8 cellular contexts compared by ENCODE assay signal in genomic region chr14:103527408-103528157, GRCh38. TPM values are rescaled to one million over a fixed set of nuclear protein-coding genes. Genes with fewer than 3 reads are reported as not detected.
A peak's percentile ranks its signal among the peaks of the same experiment; 100 is the strongest.
DNase-seq lines count a peak whose midpoint lies in the region; ATAC-seq and TF ChIP-seq lines count a peak whose summit lies in the region.

No MANE protein-coding gene starts in this region.

- H3K27me3 ChIP-seq in adrenal gland = no peaks in the 10 kb centered on the region
- H3K27me3 ChIP-seq in muscle layer of colon (ENCODE audit: control insufficient read depth in 1 of 2, insufficient read depth in 2 of 2, low read length in 2 of 2) = no peaks in the 10 kb centered on the region
- H3K27me3 ChIP-seq in HAP-1 (ENCODE audit: low read depth) = no peaks in the 10 kb centered on the region

- peak overlapping the region in 2 of 4 donors; percentile 90 to 93 for H3K4me3 ChIP-seq in adrenal gland
- H3K4me3 ChIP-seq in muscle layer of colon (ENCODE audit: low read depth in 1 of 2, low read length in 2 of 2) = no peak overlapping the region
- no peak overlapping the region for H3K4me3 ChIP-seq in HAP-1

- peak overlapping the region; percentile 59 to 89 (median 85) for H3K27ac Mint-ChIP-seq in CD14-positive monocyte

- H3K4me1 Mint-ChIP-seq in CD14-positive monocyte = peaks cover 51% of the 10 kb centered on the region

- in situ Hi-C loops in HAP-1 (cut with MboI; ENCODE audit: low sequenced_read_pairs) = no loop called here

- TF ChIP-seq CTCF in CD14-positive monocyte (IDR thresholded peaks at IDR 0.05) = no peak
- no peak for TF ChIP-seq CTCF in adrenal gland (IDR thresholded peaks at IDR 0.05)

- H3K9me3 Mint-ChIP-seq in CD14-positive monocyte = peaks cover 0 to 12% (median 6%) of the 10 kb centered on the region in 7 donors

- no peaks in the 10 kb centered on the region for H3K9me3 ChIP-seq in adrenal gland (replicated peaks in 1 of 3)
- H3K9me3 ChIP-seq in muscle layer of colon (ENCODE audit: low read length) = no peaks in the 10 kb centered on the region
- no peaks in the 10 kb centered on the region for H3K9me3 ChIP-seq in HAP-1

- peak; percentile 70 for ATAC-seq in GM19025 (IDR thresholded peaks at IDR 0.05; ENCODE audit: low read depth, unreplicated experiment)
- peak; percentile 38 for ATAC-seq in HG03469 (IDR thresholded peaks at IDR 0.05; ENCODE audit: unreplicated experiment)
- no peak for ATAC-seq in HG02938 (IDR thresholded peaks at IDR 0.05; ENCODE audit: unreplicated experiment)

- H3K36me3 ChIP-seq in adrenal gland (replicated peaks in 1 of 2) (no peaks in the 10 kb centered on the region), muscle layer of colon (ENCODE audit: insufficient read depth, low read length) (peaks cover 14% of the 10 kb centered on the region), HAP-1 (replicated peaks) (peaks cover 16% of the 10 kb centered on the region)

- peak; percentile 73 for DNase-seq in CD14-positive monocyte (ENCODE audit: low spot score)
- no peak for DNase-seq in adrenal gland
- DNase-seq in NCI-H2196 treated with DMSO at 0.1 percent for 48 hours (lab: John Stamatoyannopoulos, UW; ENCODE audit: unreplicated experiment) = no peak
- no peak for DNase-seq in HAP-1 (ENCODE audit: low spot score in 2 of 2)

- peak overlapping the region; percentile 64 to 73 for H3K4me3 Mint-ChIP-seq in CD14-positive monocyte

- WGBS in adrenal gland, 4 donors = 77 to 78% (median 77%) methylated on average over 12 to 14 of the region's 14 CpGs

- intact Hi-C loops in CD14-positive monocyte (cut with micrococcal nuclease) = loop anchor here in 1 of 2 donors (10.0 kb wide), 1 partner anchor 193 kb away; the partner anchor contains the start of gene EIF5
- intact Hi-C loops in adrenal gland (cut with DNase I) = no loop called here

- no peak for TF ChIP-seq POLR2A in adrenal gland (IDR thresholded peaks at IDR 0.05)

- peaks cover 26 to 27% (median 26%) of the 10 kb centered on the region in 3 donors for H3K27me3 Mint-ChIP-seq in CD14-positive monocyte (ENCODE audit: low read depth in 3 of 3)

- H3K9ac ChIP-seq in muscle layer of colon (ENCODE audit: low read length) = no peak overlapping the region

- H3K36me3 Mint-ChIP-seq in CD14-positive monocyte = peaks cover 9 to 15% of the 10 kb centered on the region in 2 donors

- peaks cover 33 to 52% of the 10 kb centered on the region in 2 donors for H3K4me1 ChIP-seq in adrenal gland (replicated peaks in 1 of 2)
- H3K4me1 ChIP-seq in muscle layer of colon (ENCODE audit: insufficient read depth, low read length) = peaks cover 84% of the 10 kb centered on the region
- peaks cover 19% of the 10 kb centered on the region for H3K4me1 ChIP-seq in HAP-1

- H3K27ac ChIP-seq in adrenal gland (peak overlapping the region in 4 of 5 donors; percentile 77 to 88 (median 86)), muscle layer of colon (ENCODE audit: low read depth, low read length) (peak overlapping the region; percentile 93)

RNA-seq across cellular contexts. Expression of gene TRMT61A, which starts 1.4 kb away (rescaled TPM):
- 1 to 10 TPM; 2.7 to 3.4 TPM for polyA plus RNA-seq in CD14-positive monocyte
- total RNA-seq in adrenal gland = 10 to 100 TPM in 7 of 8 donors, 1 to 10 TPM in 1; 9.7 to 18.1 (median 13.5) TPM
- 10 to 100 TPM in 2 of 3 donors, 1 to 10 TPM in 1; 2.5 to 26.0 (median 17.1) TPM for polyA plus RNA-seq in adrenal gland

RNA-seq across cellular contexts. Expression of gene CKB, which starts 5.0 kb away (rescaled TPM):
- polyA plus RNA-seq in CD14-positive monocyte = 1 to 10 TPM in 1 of 2 donors, under 1 TPM in 1; 0.76 to 2.7 TPM
- total RNA-seq in adrenal gland = 100 to 1,000 TPM in 7 of 8 donors, 10 to 100 TPM in 1; 95.6 to 410 (median 198) TPM
- polyA plus RNA-seq in adrenal gland = 100 to 1,000 TPM in 2 of 3 donors, 10 to 100 TPM in 1; 11.0 to 383 (median 303) TPM

RNA-seq across cellular contexts. Expression of gene BAG5, which starts 34.9 kb away (rescaled TPM):
- polyA plus RNA-seq in CD14-positive monocyte (10 to 100 TPM; 30.1 to 33.1 TPM), adrenal gland (10 to 100 TPM in 1 of 3 donors, 1 to 10 TPM in 2; 5.2 to 28.4 (median 5.6) TPM)
- total RNA-seq in adrenal gland = 10 to 100 TPM; 17.8 to 33.5 (median 25.7) TPM

RNA-seq across cellular contexts. Expression of gene COA8, which starts 35.2 kb away (rescaled TPM):
- polyA plus RNA-seq in CD14-positive monocyte (10 to 100 TPM; 52.3 to 58.1 TPM), adrenal gland (10 to 100 TPM; 29.7 to 59.6 (median 58.8) TPM)
- total RNA-seq in adrenal gland = 10 to 100 TPM in 7 of 8 donors, 1 to 10 TPM in 1; 4.9 to 39.2 (median 29.7) TPM
